In the genomic region with DNA sequence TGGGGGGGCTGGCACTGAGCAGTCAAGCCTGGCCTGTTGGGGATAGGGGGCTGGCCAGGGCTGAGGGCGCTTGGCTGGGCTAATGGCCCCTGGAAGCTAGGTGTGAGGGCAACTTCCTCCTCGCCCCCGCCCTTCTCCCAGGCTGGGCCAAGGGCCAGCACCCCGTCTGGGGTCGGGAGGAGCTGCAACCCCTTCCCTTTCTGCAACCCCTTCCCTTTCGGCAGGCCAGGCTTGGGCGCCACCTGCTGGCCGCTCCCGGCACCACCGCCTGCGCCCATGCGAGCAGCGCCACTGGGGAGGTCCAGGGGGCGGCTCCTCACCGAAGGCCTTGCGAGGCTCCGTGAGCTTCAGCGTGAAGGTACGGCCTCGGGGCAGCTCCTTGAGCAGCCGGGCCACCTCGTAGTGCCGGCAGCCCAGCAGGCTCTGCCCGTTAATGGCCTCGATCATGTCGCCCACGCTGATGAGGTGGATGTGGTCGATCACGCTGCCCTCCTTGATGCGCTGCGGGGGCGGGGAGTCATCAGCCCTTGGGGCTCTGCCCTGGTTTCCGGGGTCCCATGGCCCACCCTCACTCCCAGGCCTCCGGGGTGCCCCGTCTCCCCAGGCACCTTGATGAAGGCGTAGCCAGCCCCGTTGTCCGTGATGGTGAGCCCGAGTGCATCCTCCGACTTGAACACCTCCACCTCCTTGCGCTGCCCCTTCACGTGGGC, we compare ENCODE assay signal across 8 cellular contexts. TPM values are rescaled to one million over a fixed set of nuclear protein-coding genes. Genes with fewer than 3 reads are reported as not detected.
A peak's percentile ranks its signal among the peaks of the same experiment; 100 is the strongest.
DNase-seq lines count a peak whose midpoint lies in the region; ATAC-seq and TF ChIP-seq lines count a peak whose summit lies in the region.

No MANE protein-coding gene starts in this region.

- no peaks in the 10 kb centered on the region for H3K79me2 ChIP-seq in KMS-11 (ENCODE audit: insufficient read depth, low read depth)

- POLR2A ChIA-PET in CD8-positive, alpha-beta T cell (lab: Charles Lee): interaction anchor here (0.6 to 1.0 kb wide), 2 partner anchors 27 to 343 kb away, joined by 3 read pairs; partner anchors contain the start of gene ASF1B

- H3K27ac Mint-ChIP-seq in CD8-positive, alpha-beta T cell: no peak overlapping the region
- no peak overlapping the region for H3K27ac Mint-ChIP-seq in effector memory CD8-positive, alpha-beta T cell
- H3K27ac Mint-ChIP-seq in natural killer cell treated with Interleukin-12 subunit alpha and Interleukin-12 subunit beta and Interleukin-15 and Interleukin-18, amount 100 ng/mL, for 72 hours: no peak overlapping the region

- H3K36me3 ChIP-seq in CD8-positive, alpha-beta T cell (ENCODE audit: insufficient read depth, low read length): no peaks in the 10 kb centered on the region
- H3K36me3 ChIP-seq in KMS-11 (ENCODE audit: insufficient read depth): no peaks in the 10 kb centered on the region
- peaks cover 25 to 67% (median 48%) of the 10 kb centered on the region in 3 donors for H3K36me3 ChIP-seq in tibial artery

- peak; percentile 93 for TF ChIP-seq CTCF in CD8-positive, alpha-beta T cell (IDR thresholded peaks at IDR 0.05)
- TF ChIP-seq CTCF in KMS-11 (conservative IDR thresholded peaks at IDR 0.05; ENCODE audit: low read depth, low read length) (peak; percentile 68), tibial artery (IDR thresholded peaks at IDR 0.05) (peak; percentile 67 to 79)

- no peak overlapping the region for H3K4me2 ChIP-seq in KMS-11

- H3K27ac ChIP-seq in CD8-positive, alpha-beta T cell (ENCODE audit: low read depth, low read length): no peak overlapping the region
- no peak overlapping the region for H3K27ac ChIP-seq in KMS-11
- no peak overlapping the region for H3K27ac ChIP-seq in tibial artery

- H3K36me3 Mint-ChIP-seq in CD8-positive, alpha-beta T cell: peaks cover 17% of the 10 kb centered on the region
- peaks cover 9% of the 10 kb centered on the region for H3K36me3 Mint-ChIP-seq in effector memory CD8-positive, alpha-beta T cell (ENCODE audit: insufficient read depth)
- H3K36me3 Mint-ChIP-seq in natural killer cell treated with Interleukin-12 subunit alpha and Interleukin-12 subunit beta and Interleukin-15 and Interleukin-18, amount 100 ng/mL, for 72 hours: no peaks in the 10 kb centered on the region

- peaks cover 16% of the 10 kb centered on the region for H3K4me1 Mint-ChIP-seq in CD8-positive, alpha-beta T cell (ENCODE audit: low read depth)
- peaks cover 16 to 19% of the 10 kb centered on the region in 2 donors for H3K4me1 Mint-ChIP-seq in effector memory CD8-positive, alpha-beta T cell (ENCODE audit: low read depth in 2 of 2)
- peaks cover 12 to 18% of the 10 kb centered on the region in 2 donors for H3K4me1 Mint-ChIP-seq in natural killer cell treated with Interleukin-12 subunit alpha and Interleukin-12 subunit beta and Interleukin-15 and Interleukin-18, amount 100 ng/mL, for 72 hours (ENCODE audit: low read depth in 2 of 2)

- H3K27me3 Mint-ChIP-seq in CD8-positive, alpha-beta T cell (ENCODE audit: low read depth): peaks cover 2% of the 10 kb centered on the region
- peaks cover under 1 to 20% of the 10 kb centered on the region in 2 donors for H3K27me3 Mint-ChIP-seq in effector memory CD8-positive, alpha-beta T cell
- no peaks in the 10 kb centered on the region for H3K27me3 Mint-ChIP-seq in natural killer cell treated with Interleukin-12 subunit alpha and Interleukin-12 subunit beta and Interleukin-15 and Interleukin-18, amount 100 ng/mL, for 72 hours

- no peaks in the 10 kb centered on the region for H3K9me3 ChIP-seq in CD8-positive, alpha-beta T cell (ENCODE audit: low read length)
- no peaks in the 10 kb centered on the region for H3K9me3 ChIP-seq in tibial artery

- peaks cover 16% of the 10 kb centered on the region for H3K4me1 ChIP-seq in CD8-positive, alpha-beta T cell (ENCODE audit: insufficient read depth, low read length)
- no peaks in the 10 kb centered on the region for H3K4me1 ChIP-seq in KMS-11 (ENCODE audit: low read depth, poor library complexity, severe bottlenecking)
- peaks cover 6 to 14% (median 9%) of the 10 kb centered on the region in 4 donors for H3K4me1 ChIP-seq in tibial artery

- no peak overlapping the region for H3K4me3 Mint-ChIP-seq in CD8-positive, alpha-beta T cell
- peak overlapping the region; percentile 57 to 59 for H3K4me3 Mint-ChIP-seq in effector memory CD8-positive, alpha-beta T cell
- no peak overlapping the region for H3K4me3 Mint-ChIP-seq in natural killer cell treated with Interleukin-12 subunit alpha and Interleukin-12 subunit beta and Interleukin-15 and Interleukin-18, amount 100 ng/mL, for 72 hours

- intact Hi-C loops in CD8-positive, alpha-beta T cell (cut with DNase I, micrococcal nuclease): loop anchor here (1.0 to 10.0 kb wide), 5 partner anchors 118 to 344 kb away; partner anchors contain the start of gene ASF1B (in 1 of the 2)
- intact Hi-C loops in tibial artery (cut with DNase I; ENCODE audit: low total_unique reads): loop anchor here (10.0 kb wide), 1 partner anchor 335 kb away; no protein-coding TSS in a partner anchor

- CTCF ChIA-PET in CD8-positive, alpha-beta T cell (lab: Charles Lee): interaction anchor here (0.6 to 5.9 kb wide), 52 partner anchors 8 to 507 kb away, joined by 3 to 39 read pairs (median 4); partner anchors contain the start of genes ASF1B, DDX39A, DNAJB1 and GIPC1

- no peak overlapping the region for H2AFZ ChIP-seq in KMS-11 (ENCODE audit: low read depth)

- peak; percentile 52 for ATAC-seq in CD8-positive, alpha-beta T cell
- ATAC-seq in effector memory CD8-positive, alpha-beta T cell (replicated peaks): peak; percentile 63
- ATAC-seq in natural killer cell treated with Interleukin-12 subunit alpha and Interleukin-12 subunit beta and Interleukin-15 and Interleukin-18, amount 100 ng/mL, for 72 hours: peak; percentile 62 to 67
- ATAC-seq in GM18861 (IDR thresholded peaks at IDR 0.05; ENCODE audit: unreplicated experiment): no peak

- peak; percentile 55 to 85 (median 62) for DNase-seq in CD8-positive, alpha-beta T cell
- peak; percentile 74 to 78 for DNase-seq in activated CD4-positive, alpha-beta T cell treated with anti-CD3 and anti-CD28 coated beads, Interleukin-2, amount 50 U/mL, for 48 hours
- peak; percentile 73 to 81 (median 76) for DNase-seq in effector memory CD8-positive, alpha-beta T cell
- DNase-seq in natural killer cell treated with Interleukin-12 subunit alpha and Interleukin-12 subunit beta and Interleukin-15 and Interleukin-18, amount 100 ng/mL, for 72 hours (ENCODE audit: low spot score): peak; percentile 63
- DNase-seq in tibial artery: no peak
- DNase-seq in NCI-H2081 treated with DMSO at 0.1 percent for 48 hours (lab: John Stamatoyannopoulos, UW): no peak

- H3K9ac ChIP-seq in KMS-11: no peak overlapping the region

- H3K27me3 ChIP-seq in CD8-positive, alpha-beta T cell (ENCODE audit: insufficient read depth, low read length): no peaks in the 10 kb centered on the region
- H3K27me3 ChIP-seq in KMS-11 (ENCODE audit: insufficient read depth, low read depth) (no peaks in the 10 kb centered on the region), tibial artery (peaks cover 0 to 9% of the 10 kb centered on the region in 2 donors)

- H3K9me3 Mint-ChIP-seq in CD8-positive, alpha-beta T cell: no peaks in the 10 kb centered on the region
- no peaks in the 10 kb centered on the region for H3K9me3 Mint-ChIP-seq in effector memory CD8-positive, alpha-beta T cell
- H3K9me3 Mint-ChIP-seq in natural killer cell treated with Interleukin-12 subunit alpha and Interleukin-12 subunit beta and Interleukin-15 and Interleukin-18, amount 100 ng/mL, for 72 hours: no peaks in the 10 kb centered on the region

- no peak overlapping the region for H3K4me3 ChIP-seq in CD8-positive, alpha-beta T cell (ENCODE audit: low read depth, low read length)
- H3K4me3 ChIP-seq in KMS-11 (IDR thresholded peaks at IDR 0.05; ENCODE audit: insufficient read depth, low read depth, low read length) (no peak overlapping the region), tibial artery (no peak overlapping the region)

- H4K20me1 ChIP-seq in KMS-11 (ENCODE audit: insufficient read depth): no peaks in the 10 kb centered on the region

RNA-seq across cellular contexts. Expression of gene PTGER1, which starts 5.0 kb away (rescaled TPM):
- under 1 TPM in 1 of 2 experiments, not detected in 1; 0.22 TPM for total RNA-seq in CD8-positive, alpha-beta T cell
- total RNA-seq in natural killer cell treated with Interleukin-12 subunit alpha and Interleukin-12 subunit beta and Interleukin-15 and Interleukin-18, amount 100 ng/mL, for 72 hours: under 1 TPM; 0.31 to 0.67 TPM

RNA-seq across cellular contexts. Expression of gene GIPC1, which starts 15.8 kb away (rescaled TPM):
- total RNA-seq in CD8-positive, alpha-beta T cell: 10 to 100 TPM; 15.6 to 16.0 TPM
- total RNA-seq in natural killer cell treated with Interleukin-12 subunit alpha and Interleukin-12 subunit beta and Interleukin-15 and Interleukin-18, amount 100 ng/mL, for 72 hours: 10 to 100 TPM; 29.9 to 31.7 TPM

RNA-seq across cellular contexts. Expression of gene DNAJB1, which starts 38.1 kb away (rescaled TPM):
- total RNA-seq in CD8-positive, alpha-beta T cell: 100 to 1,000 TPM; 963 to 995 TPM
- total RNA-seq in natural killer cell treated with Interleukin-12 subunit alpha and Interleukin-12 subunit beta and Interleukin-15 and Interleukin-18, amount 100 ng/mL, for 72 hours: 10 to 100 TPM; 65.3 to 68.8 TPM

RNA-seq across cellular contexts. Expression of gene PKN1, which starts 47.0 kb away (rescaled TPM):
- 100 to 1,000 TPM; 152 to 158 TPM for total RNA-seq in CD8-positive, alpha-beta T cell
- 100 to 1,000 TPM; 140 to 160 TPM for total RNA-seq in natural killer cell treated with Interleukin-12 subunit alpha and Interleukin-12 subunit beta and Interleukin-15 and Interleukin-18, amount 100 ng/mL, for 72 hours

RNA-seq across cellular contexts. Expression of gene TECR, which starts 49.3 kb away (rescaled TPM):
- 100 to 1,000 TPM; 300 to 325 TPM for total RNA-seq in CD8-positive, alpha-beta T cell
- 100 to 1,000 TPM in 1 of 2 donors, 10 to 100 TPM in 1; 74.0 to 110 TPM for total RNA-seq in natural killer cell treated with Interleukin-12 subunit alpha and Interleukin-12 subunit beta and Interleukin-15 and Interleukin-18, amount 100 ng/mL, for 72 hours

Comparison
In these comparisons a context has a peak if more than half of its experiments do, and no peak if none do; other contexts are left out.
1. DNase-seq: peak in CD8-positive, alpha-beta T cell (7 of 7), activated CD4-positive, alpha-beta T cell treated with anti-CD3 and anti-CD28 coated beads, Interleukin-2, amount 50 U/mL, for 48 hours (2 of 2), effector memory CD8-positive, alpha-beta T cell (3 of 3) and natural killer cell treated with Interleukin-12 subunit alpha and Interleukin-12 subunit beta and Interleukin-15 and Interleukin-18, amount 100 ng/mL, for 72 hours (single experiment); none in tibial artery (0 of 2) and NCI-H2081 treated with DMSO at 0.1 percent for 48 hours (single experiment).
2. H3K4me3 Mint-ChIP-seq: peak in effector memory CD8-positive, alpha-beta T cell (2 of 2); none in CD8-positive, alpha-beta T cell (single experiment) and natural killer cell treated with Interleukin-12 subunit alpha and Interleukin-12 subunit beta and Interleukin-15 and Interleukin-18, amount 100 ng/mL, for 72 hours (single experiment).
3. RNA of gene DNAJB1, which starts 38.1 kb away (total RNA-seq): 963 to 995 TPM in CD8-positive, alpha-beta T cell; 65.3 to 68.8 TPM in natural killer cell treated with Interleukin-12 subunit alpha and Interleukin-12 subunit beta and Interleukin-15 and Interleukin-18, amount 100 ng/mL, for 72 hours; every median in the first group is over 10 times any median in the second.
4. Peak in every context shown above with its lines, with median percentiles within 50 percentile points of each other: CTCF ChIP-seq.